ENCODE assay signal across 18 cellular contexts in the genomic region with DNA sequence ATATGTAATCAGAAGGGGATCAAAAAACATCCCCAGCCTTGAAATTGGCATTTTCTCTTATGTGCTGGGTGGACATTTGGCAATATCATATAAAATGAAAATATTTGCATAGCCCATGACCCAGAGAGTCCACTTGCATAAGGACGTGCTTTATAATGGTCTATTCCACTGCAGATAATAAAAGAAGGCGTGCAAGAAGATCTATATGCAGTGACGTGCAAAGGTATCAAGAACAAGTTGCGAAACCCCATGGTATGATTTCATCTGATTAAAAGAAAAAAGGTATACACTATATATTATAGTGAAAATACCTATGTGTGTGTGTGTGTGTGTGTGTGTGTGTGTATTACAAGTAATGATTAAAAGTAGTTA. TPM values are rescaled to one million over a fixed set of nuclear protein-coding genes. Genes with fewer than 3 reads are reported as not detected.
DNase-seq lines count a peak whose midpoint lies in the region; ATAC-seq, FAIRE-seq and TF ChIP-seq lines count a peak whose summit lies in the region.
"Had no signal": no experiment of that assay in that cellular context is flagged by ENCODE, and none has a peak within 500 bp of the region (broad histone marks: within the 10 kb centered on the region; RNA-seq: fewer than 3 reads in every experiment).

No MANE protein-coding gene starts in this region.

- CTCF ChIA-PET in MCF 10A (lab: Yijun Ruan, JAX): interaction anchor here (0.6 to 1.5 kb wide), 2 partner anchors 9 to 18 kb away, joined by 3 to 4 read pairs; no protein-coding TSS in a partner anchor

- H3K27me3 Mint-ChIP-seq in MCF 10A (ENCODE audit: insufficient read depth, unreplicated experiment): no peaks in the 10 kb centered on the region

- H3K27ac ChIP-seq in breast epithelium (no peak overlapping the region), small intestine (ENCODE audit: low read depth in 1 of 2, low read length in 1 of 2) (no peak overlapping the region)
- H3K27ac ChIP-seq: 22Rv1, BLaER1 had no signal

- 40 to 76% (median 70%) methylated on average over 4 of the region's 4 CpGs for WGBS in small intestine, 3 donors

- peaks cover 34% of the 10 kb centered on the region for H3K4me1 Mint-ChIP-seq in MCF 10A (ENCODE audit: insufficient read depth, unreplicated experiment)

- TF ChIP-seq POLR2A in breast epithelium (IDR thresholded peaks at IDR 0.05): no peak

- TF ChIP-seq CTCF in MCF 10A (IDR thresholded peaks at IDR 0.05; ENCODE audit: unreplicated experiment) (no peak), breast epithelium (IDR thresholded peaks at IDR 0.05) (no peak)

- no peaks in the 10 kb centered on the region for H3K36me3 Mint-ChIP-seq in MCF 10A (ENCODE audit: insufficient read depth, unreplicated experiment)

- FAIRE-seq in small intestine (lab: Jason Lieb, UNC): no peak
- FAIRE-seq: A549, H1 had no signal

- peak; percentile 44 for DNase-seq in MCF 10A (ENCODE audit: unreplicated experiment)
- no peak for DNase-seq in breast epithelium (ENCODE audit: low spot score in 2 of 2)
- DNase-seq in left lobe of liver (ENCODE audit: low spot score): no peak
- peak; percentile 44 for DNase-seq in small intestine
- no peak for DNase-seq in NCI-H2171 treated with DMSO at 0.1 percent for 48 hours (lab: John Stamatoyannopoulos, UW)
- DNase-seq in kidney tubule cell (ENCODE audit: low spot score): no peak
- no peak for DNase-seq in midbrain (lab: John Stamatoyannopoulos, UW)
- DNase-seq: DMS 273 treated with DMSO at 0.1 percent for 48 hours, DMS53, DND-41, EL, H9, KBM-7 had no signal

- intact Hi-C loops in MCF 10A (cut with micrococcal nuclease) (no loop called here), breast epithelium (cut with DNase I; ENCODE audit: low total_unique reads) (no loop called here)

- POLR2A ChIA-PET in MCF 10A (lab: Yijun Ruan, JAX): interaction anchor here (1.1 to 17.4 kb wide), 2 partner anchors 7 to 10 kb away, joined by 6 to 570 read pairs; a partner anchor contains a TSS

- H3K9me3 ChIP-seq in breast epithelium: no peaks in the 10 kb centered on the region
- no peaks in the 10 kb centered on the region for H3K9me3 ChIP-seq in small intestine (ENCODE audit: control insufficient read depth, low read depth)
- H3K9me3 ChIP-seq: A549, BLaER1 had no signal

- H3K4me1 ChIP-seq in breast epithelium (no peaks in the 10 kb centered on the region), small intestine (ENCODE audit: control insufficient read depth in 2 of 2, insufficient read depth in 1 of 2, low read depth in 1 of 2, low read length in 1 of 2) (peaks cover 0 to 3% of the 10 kb centered on the region in 2 donors)

- H3K4me3 Mint-ChIP-seq in MCF 10A (ENCODE audit: unreplicated experiment): no peak overlapping the region
- H3K4me3 Mint-ChIP-seq: CD8-positive, alpha-beta T cell; H9 had no signal

- H3K27ac Mint-ChIP-seq in MCF 10A (ENCODE audit: low read depth, unreplicated experiment): no peak overlapping the region
- H3K27ac Mint-ChIP-seq: H9 had no signal

- BruUV-seq in MCF 10A (replicated peaks; lab: Mats Ljungman, UMichigan): no TSS peak

- peak; percentile 36 for ATAC-seq in left lobe of liver
- ATAC-seq: A549; CD8-positive, alpha-beta T cell had no signal

- no peaks in the 10 kb centered on the region for H3K9me3 Mint-ChIP-seq in MCF 10A (ENCODE audit: unreplicated experiment)
- H3K9me3 Mint-ChIP-seq: CD8-positive, alpha-beta T cell; H9 had no signal

- H3K4me3 ChIP-seq in breast epithelium: no peak overlapping the region
- no peak overlapping the region for H3K4me3 ChIP-seq in small intestine (ENCODE audit: low read depth in 1 of 2, low read length in 2 of 2)
- H3K4me3 ChIP-seq: A549, BLaER1 had no signal

- H3K36me3 ChIP-seq in breast epithelium (no peaks in the 10 kb centered on the region), small intestine (ENCODE audit: control insufficient read depth in 2 of 2, insufficient read depth in 2 of 2, low read length in 2 of 2) (no peaks in the 10 kb centered on the region)
- H3K36me3 ChIP-seq: BLaER1 had no signal

- no peaks in the 10 kb centered on the region for H3K27me3 ChIP-seq in breast epithelium
- no peaks in the 10 kb centered on the region for H3K27me3 ChIP-seq in small intestine (ENCODE audit: control insufficient read depth in 2 of 2, insufficient read depth in 2 of 2, low read length in 2 of 2)
- H3K27me3 ChIP-seq: BLaER1 had no signal

RNA-seq across cellular contexts. Expression of a gene that starts 8.5 kb away (rescaled TPM):
- total RNA-seq in MCF 10A (2022) (242 and 295 TPM in 2 replicates), breast epithelium (10 to 100 TPM; 26.1 to 46.8 (median 42.6) TPM), left lobe of liver (12.9 TPM)
- polyA plus RNA-seq in small intestine: 10 to 100 TPM; 14.8 to 26.7 (median 24.6) TPM

RNA-seq across cellular contexts. Expression of a gene that starts 52.9 kb away (rescaled TPM):
- total RNA-seq in MCF 10A (2022): 54.5 and 56.1 TPM in 2 replicates
- 10 to 100 TPM; 19.0 to 20.2 (median 19.5) TPM for total RNA-seq in breast epithelium
- 21.2 TPM for total RNA-seq in left lobe of liver
- 10 to 100 TPM; 32.4 to 50.8 (median 45.1) TPM for polyA plus RNA-seq in small intestine

Comparison
In these comparisons a context has a peak if more than half of its experiments do, and no peak if none do; other contexts are left out.
1. DNase-seq: peak in MCF 10A (single experiment) and small intestine (single experiment); none in breast epithelium (0 of 2), left lobe of liver (single experiment), NCI-H2171 treated with DMSO at 0.1 percent for 48 hours (single experiment), kidney tubule cell (single experiment) and midbrain (single experiment).